ENCODE assay signal across 1 cellular context in the genomic region with DNA sequence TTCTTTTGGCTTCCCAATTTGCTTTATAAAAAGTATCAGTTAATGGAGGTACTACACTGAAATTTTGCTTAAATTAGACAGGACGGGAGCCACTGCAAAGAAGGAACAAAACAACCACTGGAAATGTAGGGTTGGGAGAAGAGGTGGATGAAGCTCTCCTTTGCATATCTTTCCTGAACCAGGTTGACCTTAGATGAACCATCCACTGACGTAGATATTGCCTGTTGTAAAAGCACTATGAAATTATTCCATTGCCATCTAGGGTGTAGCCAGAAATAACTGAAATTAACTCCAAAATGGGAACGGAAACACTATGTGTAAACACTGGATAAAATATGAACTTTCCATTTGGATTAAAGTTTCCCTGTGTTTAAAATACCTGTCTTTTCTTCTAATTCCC.
TF ChIP-seq lines count a peak whose summit lies in the region.

No MANE protein-coding gene starts in this region.

TF ChIP-seq in WTC11, 78 proteins besides CTCF, POLR2A, EP300 and RAD21 (continued from another document):
- TF ChIP-seq, protein P1, sequence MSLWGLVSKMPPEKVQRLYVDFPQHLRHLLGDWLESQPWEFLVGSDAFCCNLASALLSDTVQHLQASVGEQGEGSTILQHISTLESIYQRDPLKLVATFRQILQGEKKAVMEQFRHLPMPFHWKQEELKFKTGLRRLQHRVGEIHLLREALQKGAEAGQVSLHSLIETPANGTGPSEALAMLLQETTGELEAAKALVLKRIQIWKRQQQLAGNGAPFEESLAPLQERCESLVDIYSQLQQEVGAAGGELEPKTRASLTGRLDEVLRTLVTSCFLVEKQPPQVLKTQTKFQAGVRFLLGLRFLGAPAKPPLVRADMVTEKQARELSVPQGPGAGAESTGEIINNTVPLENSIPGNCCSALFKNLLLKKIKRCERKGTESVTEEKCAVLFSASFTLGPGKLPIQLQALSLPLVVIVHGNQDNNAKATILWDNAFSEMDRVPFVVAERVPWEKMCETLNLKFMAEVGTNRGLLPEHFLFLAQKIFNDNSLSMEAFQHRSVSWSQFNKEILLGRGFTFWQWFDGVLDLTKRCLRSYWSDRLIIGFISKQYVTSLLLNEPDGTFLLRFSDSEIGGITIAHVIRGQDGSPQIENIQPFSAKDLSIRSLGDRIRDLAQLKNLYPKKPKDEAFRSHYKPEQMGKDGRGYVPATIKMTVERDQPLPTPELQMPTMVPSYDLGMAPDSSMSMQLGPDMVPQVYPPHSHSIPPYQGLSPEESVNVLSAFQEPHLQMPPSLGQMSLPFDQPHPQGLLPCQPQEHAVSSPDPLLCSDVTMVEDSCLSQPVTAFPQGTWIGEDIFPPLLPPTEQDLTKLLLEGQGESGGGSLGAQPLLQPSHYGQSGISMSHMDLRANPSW (CRISPR knock-in tag; conservative IDR thresholded peaks at IDR 0.05; ENCODE audit: low read depth), result no peak
- TF ChIP-seq ZNF232 (CRISPR knock-in tag; IDR thresholded peaks at IDR 0.05) (no peak), CREM (CRISPR knock-in tag; IDR thresholded peaks at IDR 0.05) (no peak), PREB (CRISPR knock-in tag; IDR thresholded peaks at IDR 0.05; ENCODE audit: borderline replicate concordance) (no peak), ZNF671 (CRISPR knock-in tag; IDR thresholded peaks at IDR 0.05) (no peak), NFATC4 (CRISPR knock-in tag; IDR thresholded peaks at IDR 0.05) (no peak)
- TF ChIP-seq, protein P2, sequence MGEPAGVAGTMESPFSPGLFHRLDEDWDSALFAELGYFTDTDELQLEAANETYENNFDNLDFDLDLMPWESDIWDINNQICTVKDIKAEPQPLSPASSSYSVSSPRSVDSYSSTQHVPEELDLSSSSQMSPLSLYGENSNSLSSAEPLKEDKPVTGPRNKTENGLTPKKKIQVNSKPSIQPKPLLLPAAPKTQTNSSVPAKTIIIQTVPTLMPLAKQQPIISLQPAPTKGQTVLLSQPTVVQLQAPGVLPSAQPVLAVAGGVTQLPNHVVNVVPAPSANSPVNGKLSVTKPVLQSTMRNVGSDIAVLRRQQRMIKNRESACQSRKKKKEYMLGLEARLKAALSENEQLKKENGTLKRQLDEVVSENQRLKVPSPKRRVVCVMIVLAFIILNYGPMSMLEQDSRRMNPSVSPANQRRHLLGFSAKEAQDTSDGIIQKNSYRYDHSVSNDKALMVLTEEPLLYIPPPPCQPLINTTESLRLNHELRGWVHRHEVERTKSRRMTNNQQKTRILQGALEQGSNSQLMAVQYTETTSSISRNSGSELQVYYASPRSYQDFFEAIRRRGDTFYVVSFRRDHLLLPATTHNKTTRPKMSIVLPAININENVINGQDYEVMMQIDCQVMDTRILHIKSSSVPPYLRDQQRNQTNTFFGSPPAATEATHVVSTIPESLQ (CRISPR knock-in tag; IDR thresholded peaks at IDR 0.05), result no peak
